ENCODE assay signal across 8 cellular contexts in the genomic region with DNA sequence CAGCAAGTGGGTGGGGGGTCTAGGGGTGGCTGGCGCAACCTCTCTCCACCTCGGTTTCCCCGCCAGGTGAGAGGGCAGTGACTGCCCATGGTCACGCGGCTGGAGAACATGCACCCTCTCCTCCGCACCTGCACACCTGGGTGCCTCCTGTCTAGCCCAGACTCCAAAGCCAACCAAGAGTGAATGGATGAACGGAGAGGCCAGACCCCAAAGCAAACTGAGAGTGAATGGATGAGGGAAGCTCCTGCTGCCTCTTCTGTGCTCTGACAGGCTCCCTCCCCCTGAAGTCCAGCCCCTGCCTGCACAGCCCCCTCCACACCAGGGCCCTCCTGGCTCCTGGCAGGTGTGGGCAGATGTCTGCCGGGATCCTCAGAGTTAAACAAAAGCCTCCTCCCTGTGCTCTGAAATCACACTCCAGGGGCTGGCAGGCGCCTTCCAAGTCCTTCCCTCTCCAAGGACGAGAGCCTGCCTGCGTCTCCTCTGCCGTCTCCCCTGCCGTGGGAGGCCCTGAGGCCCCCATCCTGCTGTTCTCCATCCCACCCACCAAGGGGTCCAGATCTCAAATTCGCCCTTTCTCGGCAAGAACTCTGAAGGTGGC. TPM values are rescaled to one million over a fixed set of nuclear protein-coding genes. Genes with fewer than 3 reads are reported as not detected.
DNase-seq lines count a peak whose midpoint lies in the region; ATAC-seq and TF ChIP-seq lines count a peak whose summit lies in the region.

No MANE protein-coding gene starts in this region.

- no peak overlapping the region for H2AFZ ChIP-seq in mesenchymal stem cell (ENCODE audit: low read depth, low read length)

- 67 to 70% (median 68%) methylated on average over 14 to 15 of the region's 15 CpGs for WGBS in heart left ventricle, 4 donors
- 76% methylated on average over 15 of the region's 15 CpGs for WGBS in mesenchymal stem cell

- H2BK5ac ChIP-seq in mesenchymal stem cell (ENCODE audit: low read depth, low read length, poor library complexity, severe bottlenecking) = no peak overlapping the region

- H3K36me3 ChIP-seq in heart left ventricle (peaks cover 0 to 34% (median 0%) of the 10 kb centered on the region in 9 donors), mesenchymal stem cell (ENCODE audit: control insufficient read depth in 1 of 2, insufficient read depth in 2 of 2, low read depth in 1 of 2, low read length in 2 of 2) (peaks cover 8 to 45% of the 10 kb centered on the region in 2 experiments), uterus (no peaks in the 10 kb centered on the region)

- H3K27ac ChIP-seq in heart left ventricle (peak overlapping the region; percentile 25 to 95 (median 92)), mesenchymal stem cell (ENCODE audit: low read length, poor library complexity, severe bottlenecking) (peak overlapping the region; percentile 82), uterus (peak overlapping the region; percentile 93 to 94)

- H3K27me3 ChIP-seq in heart left ventricle (no peaks in the 10 kb centered on the region), mesenchymal stem cell (ENCODE audit: control insufficient read depth in 1 of 2, insufficient read depth in 1 of 2, low read length in 2 of 2) (no peaks in the 10 kb centered on the region), uterus (no peaks in the 10 kb centered on the region)

- no peak overlapping the region for H3K23ac ChIP-seq in mesenchymal stem cell (ENCODE audit: low read length in 2 of 2)

- H3K4me2 ChIP-seq in mesenchymal stem cell (ENCODE audit: low read length, poor library complexity, severe bottlenecking) = peak overlapping the region; percentile 91

- no peak for ATAC-seq in heart left ventricle
- ATAC-seq in Right ventricle myocardium superior (ENCODE audit: poor library complexity) = no peak
- ATAC-seq in GM19351 (IDR thresholded peaks at IDR 0.05; ENCODE audit: unreplicated experiment) = no peak

- H3K4me1 ChIP-seq in heart left ventricle (peaks cover 2 to 57% (median 16%) of the 10 kb centered on the region in 12 donors), mesenchymal stem cell (ENCODE audit: control insufficient read depth, insufficient read depth, low read depth, low read length) (peaks cover 68% of the 10 kb centered on the region), uterus (peaks cover 0 to 22% of the 10 kb centered on the region in 2 donors)

- no peak for TF ChIP-seq POLR2A in heart left ventricle (IDR thresholded peaks at IDR 0.05)
- no peak for TF ChIP-seq POLR2A in uterus (IDR thresholded peaks at IDR 0.05)

- H3K79me1 ChIP-seq in mesenchymal stem cell (replicated peaks; ENCODE audit: low read length, poor library complexity, severe bottlenecking) = no peaks in the 10 kb centered on the region

- H4K8ac ChIP-seq in mesenchymal stem cell (ENCODE audit: low read length) = peak overlapping the region; percentile 57

- no peaks in the 10 kb centered on the region for H3K9me3 ChIP-seq in heart left ventricle
- H3K9me3 ChIP-seq in mesenchymal stem cell (ENCODE audit: control insufficient read depth, low read length) = no peaks in the 10 kb centered on the region
- no peaks in the 10 kb centered on the region for H3K9me3 ChIP-seq in uterus

- peak overlapping the region; percentile 30 to 84 for H3K18ac ChIP-seq in mesenchymal stem cell (ENCODE audit: low read depth in 1 of 2, low read length in 2 of 2)

- H3K4ac ChIP-seq in mesenchymal stem cell (ENCODE audit: low read depth in 1 of 2, low read length in 2 of 2) = peak overlapping the region; percentile 27 to 65

- H2AK5ac ChIP-seq in mesenchymal stem cell (ENCODE audit: low read length, severe bottlenecking) = peak overlapping the region; percentile 63

- H3K4me3 ChIP-seq in heart left ventricle (peak overlapping the region in 10 of 12 donors; percentile 75 to 97 (median 86)), mesenchymal stem cell (ENCODE audit: insufficient read depth in 1 of 2, low read depth in 1 of 2, low read length in 2 of 2) (peak overlapping the region in 1 of 2 experiments; percentile 89), uterus (peak overlapping the region; percentile 4 to 83)

- peak overlapping the region; percentile 36 for H2BK120ac ChIP-seq in mesenchymal stem cell (ENCODE audit: low read depth, low read length)

- H2BK15ac ChIP-seq in mesenchymal stem cell (ENCODE audit: low read depth, poor library complexity, severe bottlenecking) = no peak overlapping the region

- no peak for TF ChIP-seq CTCF in heart left ventricle (IDR thresholded peaks at IDR 0.05)
- no peak for TF ChIP-seq CTCF in uterus (IDR thresholded peaks at IDR 0.05)

- H2BK12ac ChIP-seq in mesenchymal stem cell (ENCODE audit: low read length in 2 of 2) = peak overlapping the region in 1 of 2 experiments; percentile 34

- H3K14ac ChIP-seq in mesenchymal stem cell (ENCODE audit: low read length in 2 of 2) = no peak overlapping the region

- intact Hi-C loops in heart left ventricle (cut with DNase I) (loop anchor here in 6 of 10 donors (2.0 to 5.0 kb wide), 4 partner anchors 17 to 60 kb away; no protein-coding TSS in a partner anchor), Right ventricle myocardium superior (cut with DNase I) (no loop called here), uterus (cut with DNase I; ENCODE audit: low total_unique reads) (no loop called here)

- peak in 1 of 5 donors; percentile 10 for DNase-seq in heart left ventricle
- DNase-seq in Right ventricle myocardium superior = no peak
- peak; percentile 48 for DNase-seq in astrocyte of the hippocampus (ENCODE audit: low read depth, low spot score)
- DNase-seq in mesenchymal stem cell = no peak
- no peak for DNase-seq in uterus
- no peak for DNase-seq in stimulated activated naive CD4-positive, alpha-beta T cell (lab: John Stamatoyannopoulos, UW)
- DNase-seq in putamen (ENCODE audit: low spot score) = no peak

- peak overlapping the region; percentile 40 for H4K91ac ChIP-seq in mesenchymal stem cell (ENCODE audit: low read length)

- H3K9ac ChIP-seq in mesenchymal stem cell (ENCODE audit: low read length) = peak overlapping the region; percentile 98

RNA-seq across cellular contexts. Expression of gene SBNO2, which starts 2.2 kb away (rescaled TPM):
- total RNA-seq in heart left ventricle (10 to 100 TPM in 8 of 9 donors, 1 to 10 TPM in 1; 9.9 to 78.9 (median 20.0) TPM), Right ventricle myocardium superior (15.1 TPM), uterus (100 to 1,000 TPM in 1 of 4 donors, 10 to 100 TPM in 1, 1 to 10 TPM in 2; 4.4 to 107 (median 10.7) TPM)
- 10 to 100 TPM; 10.1 to 18.7 TPM for polyA plus RNA-seq in heart left ventricle
- polyA plus RNA-seq in mesenchymal stem cell (2013, experiment 1 of 2) = 32.3 TPM
- 31.7 TPM for polyA plus RNA-seq in mesenchymal stem cell (2013, experiment 2 of 2)

RNA-seq across cellular contexts. Expression of gene STK11, which starts 33.7 kb away (rescaled TPM):
- total RNA-seq in heart left ventricle (10 to 100 TPM; 44.7 to 92.0 (median 50.7) TPM), Right ventricle myocardium superior (54.8 TPM), uterus (10 to 100 TPM; 17.4 to 62.8 (median 43.3) TPM)
- 10 to 100 TPM; 49.1 to 56.4 TPM for polyA plus RNA-seq in heart left ventricle
- polyA plus RNA-seq in mesenchymal stem cell (2013, experiment 1 of 2) = 31.4 TPM
- polyA plus RNA-seq in mesenchymal stem cell (2013, experiment 2 of 2) = 31.8 TPM

Comparison
In these comparisons a context has a peak if more than half of its experiments do, and no peak if none do; other contexts are left out.
1. intact Hi-C loops: an anchor here in heart left ventricle (2.0 to 5.0 kb wide); none called in Right ventricle myocardium superior and uterus.